In genomic region chr18:12329125-12329698, GRCh38 we compare ENCODE assay signal across 15 cellular contexts.
"Had no signal": no experiment of that assay in that cellular context is flagged by ENCODE, and none has a peak within 500 bp of the region (broad histone marks: within the 10 kb centered on the region; RNA-seq: fewer than 3 reads in every experiment).

No MANE protein-coding gene starts in this region.

- H3K9me3 Mint-ChIP-seq: activated naive CD4-positive, alpha-beta T cell treated with anti-CD3 and anti-CD28 coated beads, Interleukin-2, amount 50 U/mL, for 72 hours; activated T-helper 17 cell treated with anti-CD3 and anti-CD28 coated beads, Interleukin-2, amount 50 U/mL, for 72 hours; endodermal cell; natural killer cell; stimulated activated naive B cell treated with anti-CD40 and anti-IgM and Interleukin-4, amounts not matched to agents 10 μg/mL and 1 μg/mL and 100 μg/mL, for 72 hours had no signal

- H3K27ac ChIP-seq: brain microvascular endothelial cell, lower lobe of right lung, spleen, upper lobe of left lung, VCaP had no signal

- H3K27me3 ChIP-seq: brain microvascular endothelial cell, right atrium auricular region, spleen, upper lobe of left lung had no signal

- ATAC-seq: activated CD8-positive, alpha-beta T cell treated with anti-CD3 and anti-CD28 coated beads, Interleukin-2, amount 10 ng/mL, durations not matched to agents 7 days and 5 days; activated naive CD4-positive, alpha-beta T cell treated with anti-CD3 and anti-CD28 coated beads, Interleukin-2, amount 50 U/mL, for 72 hours; activated T-helper 17 cell treated with anti-CD3 and anti-CD28 coated beads, Interleukin-2, amount 50 U/mL, for 72 hours; natural killer cell; stimulated activated naive B cell treated with anti-CD40 and anti-IgM and Interleukin-4, amounts not matched to agents 10 μg/mL and 1 μg/mL and 100 μg/mL, for 72 hours had no signal

- H3K4me3 Mint-ChIP-seq: activated CD8-positive, alpha-beta T cell treated with anti-CD3 and anti-CD28 coated beads, Interleukin-2, amount 10 ng/mL, durations not matched to agents 7 days and 5 days; activated T-helper 17 cell treated with anti-CD3 and anti-CD28 coated beads, Interleukin-2, amount 50 U/mL, for 72 hours; endodermal cell; natural killer cell; stimulated activated naive B cell treated with anti-CD40 and anti-IgM and Interleukin-4, amounts not matched to agents 10 μg/mL and 1 μg/mL and 100 μg/mL, for 72 hours had no signal

- H3K9me3 ChIP-seq: lower lobe of right lung, right atrium auricular region, spleen, upper lobe of left lung had no signal

- H3K4me3 ChIP-seq: lower lobe of right lung, right atrium auricular region, spleen, upper lobe of left lung had no signal

- H3K4me1 Mint-ChIP-seq: activated T-helper 17 cell treated with anti-CD3 and anti-CD28 coated beads, Interleukin-2, amount 50 U/mL, for 72 hours had no signal

- DNase-seq: activated CD4-positive, alpha-beta T cell treated with anti-CD3 and anti-CD28 coated beads for 4 hours; activated CD8-positive, alpha-beta T cell treated with anti-CD3 and anti-CD28 coated beads, Interleukin-2, amount 10 ng/mL, durations not matched to agents 7 days and 5 days; brain microvascular endothelial cell; endodermal cell; lower lobe of right lung; natural killer cell; spleen; stimulated activated CD4-positive, alpha-beta T cell treated with anti-CD3 and anti-CD28 coated beads, Interleukin-1b, Interleukin-23, amount 100 ng/mL, for 48 hours; stimulated activated naive B cell treated with anti-CD40 and anti-IgM and Interleukin-4, amounts not matched to agents 10 μg/mL and 1 μg/mL and 100 μg/mL, for 72 hours; T-helper 1 cell; upper lobe of left lung had no signal

- H3K27me3 Mint-ChIP-seq: activated T-helper 17 cell treated with anti-CD3 and anti-CD28 coated beads, Interleukin-2, amount 50 U/mL, for 72 hours; stimulated activated naive B cell treated with anti-CD40 and anti-IgM and Interleukin-4, amounts not matched to agents 10 μg/mL and 1 μg/mL and 100 μg/mL, for 72 hours had no signal

- H3K27ac Mint-ChIP-seq: activated CD8-positive, alpha-beta T cell treated with anti-CD3 and anti-CD28 coated beads, Interleukin-2, amount 10 ng/mL, durations not matched to agents 7 days and 5 days; activated T-helper 17 cell treated with anti-CD3 and anti-CD28 coated beads, Interleukin-2, amount 50 U/mL, for 72 hours; endodermal cell; stimulated activated naive B cell treated with anti-CD40 and anti-IgM and Interleukin-4, amounts not matched to agents 10 μg/mL and 1 μg/mL and 100 μg/mL, for 72 hours had no signal
